Comparison of ENCODE assay signal across 15 cellular contexts in genomic region chr9:4292781-4293180, GRCh38. TPM values are rescaled to one million over a fixed set of nuclear protein-coding genes. Genes with fewer than 3 reads are reported as not detected.
A peak's percentile ranks its signal among the peaks of the same experiment; 100 is the strongest.
DNase-seq lines count a peak whose midpoint lies in the region; ATAC-seq and TF ChIP-seq lines count a peak whose summit lies in the region.
"Had no signal": no experiment of that assay in that cellular context is flagged by ENCODE, and none has a peak within 500 bp of the region (broad histone marks: within the 10 kb centered on the region; RNA-seq: fewer than 3 reads in every experiment).

No MANE protein-coding gene starts in this region.

- DNase-seq in CD14-positive monocyte (ENCODE audit: low spot score): no peak
- DNase-seq in SJCRH30: peak in 1 of 2 experiments; percentile 7
- DNase-seq in fibroblast of gingiva (ENCODE audit: low read depth): peak; percentile 7
- DNase-seq in osteocyte (ENCODE audit: extremely low spot score, unreplicated experiment): no peak
- no peak for DNase-seq in activated naive CD8-positive, alpha-beta T cell treated with anti-CD3 and anti-CD28 coated beads, Interleukin-2, amount 50 U/mL, for 24 hours
- DNase-seq in Kasumi-1 (lab: John Stamatoyannopoulos, UW): no peak
- DNase-seq in activated naive CD4-positive, alpha-beta T cell treated with Interleukin-2 at 50 U/mL for 16 hours: no peak
- DNase-seq: activated T-cell treated with anti-CD3 and anti-CD28 coated beads, Interleukin-2, amount 50 U/mL, for 4 hours; AML-193; GF-D8; NCI-H1105 treated with DMSO at 0.1 percent for 48 hours; NCI-H82 had no signal

- intact Hi-C loops in CD14-positive monocyte (cut with micrococcal nuclease): no loop called here

- H3K36me3 ChIP-seq in SJCRH30: no peaks in the 10 kb centered on the region

- H3K27me3 Mint-ChIP-seq in CD14-positive monocyte (ENCODE audit: low read depth in 3 of 3) (peaks cover 12 to 17% (median 14%) of the 10 kb centered on the region in 3 donors), osteocyte (ENCODE audit: unreplicated experiment) (no peaks in the 10 kb centered on the region)
- H3K27me3 Mint-ChIP-seq in activated naive CD8-positive, alpha-beta T cell treated with anti-CD3 and anti-CD28 coated beads, Interleukin-2, amount 50 U/mL, for 24 hours: peaks cover 9% of the 10 kb centered on the region

- no peak for ATAC-seq in GM21619 (IDR thresholded peaks at IDR 0.05; ENCODE audit: unreplicated experiment)
- no peak for ATAC-seq in activated naive CD8-positive, alpha-beta T cell treated with anti-CD3 and anti-CD28 coated beads, Interleukin-2, amount 50 U/mL, for 24 hours
- ATAC-seq: activated CD4-positive, CD25-positive, alpha-beta regulatory T cell treated with anti-CD3 and anti-CD28 coated beads, Interleukin-2, amount 50 U/mL, for 24 hours; activated T-cell treated with anti-CD3 and anti-CD28 coated beads, Interleukin-2, amount 50 U/mL, for 4 hours had no signal

- peaks cover 20% of the 10 kb centered on the region for H3K4me1 ChIP-seq in SJCRH30

- no peaks in the 10 kb centered on the region for H3K27me3 ChIP-seq in SJCRH30

- H3K9me3 Mint-ChIP-seq in CD14-positive monocyte: peaks cover 0 to 2% (median 0%) of the 10 kb centered on the region in 7 donors
- no peaks in the 10 kb centered on the region for H3K9me3 Mint-ChIP-seq in osteocyte (ENCODE audit: unreplicated experiment)
- no peaks in the 10 kb centered on the region for H3K9me3 Mint-ChIP-seq in activated naive CD8-positive, alpha-beta T cell treated with anti-CD3 and anti-CD28 coated beads, Interleukin-2, amount 50 U/mL, for 24 hours
- H3K9me3 Mint-ChIP-seq: activated T-cell treated with anti-CD3 and anti-CD28 coated beads, Interleukin-2, amount 50 U/mL, for 4 hours; memory B cell had no signal

- no peaks in the 10 kb centered on the region for H3K9me3 ChIP-seq in SJCRH30 (replicated peaks)

- no peak for TF ChIP-seq CTCF in CD14-positive monocyte (IDR thresholded peaks at IDR 0.05)
- no peak for TF ChIP-seq CTCF in osteocyte (IDR thresholded peaks at IDR 0.05)

- H3K4me1 Mint-ChIP-seq in CD14-positive monocyte (peaks cover 32% of the 10 kb centered on the region), osteocyte (ENCODE audit: unreplicated experiment) (peaks cover 83% of the 10 kb centered on the region)
- peaks cover 48% of the 10 kb centered on the region for H3K4me1 Mint-ChIP-seq in activated naive CD8-positive, alpha-beta T cell treated with anti-CD3 and anti-CD28 coated beads, Interleukin-2, amount 50 U/mL, for 24 hours

- no peak overlapping the region for H3K4me3 ChIP-seq in SJCRH30

- H3K4me3 Mint-ChIP-seq in CD14-positive monocyte (no peak overlapping the region), osteocyte (ENCODE audit: unreplicated experiment) (peak overlapping the region; percentile 5)
- H3K4me3 Mint-ChIP-seq in activated naive CD8-positive, alpha-beta T cell treated with anti-CD3 and anti-CD28 coated beads, Interleukin-2, amount 50 U/mL, for 24 hours: no peak overlapping the region
- H3K4me3 Mint-ChIP-seq: activated T-cell treated with anti-CD3 and anti-CD28 coated beads, Interleukin-2, amount 50 U/mL, for 4 hours; memory B cell had no signal

- peak overlapping the region in 4 of 7 donors; percentile 18 to 78 (median 38) for H3K27ac Mint-ChIP-seq in CD14-positive monocyte
- H3K27ac Mint-ChIP-seq in osteocyte (ENCODE audit: unreplicated experiment): peak overlapping the region; percentile 98
- H3K27ac Mint-ChIP-seq in activated naive CD8-positive, alpha-beta T cell treated with anti-CD3 and anti-CD28 coated beads, Interleukin-2, amount 50 U/mL, for 24 hours: no peak overlapping the region
- H3K27ac Mint-ChIP-seq: memory B cell had no signal

- H3K36me3 Mint-ChIP-seq in CD14-positive monocyte (no peaks in the 10 kb centered on the region), osteocyte (ENCODE audit: unreplicated experiment) (no peaks in the 10 kb centered on the region)
- no peaks in the 10 kb centered on the region for H3K36me3 Mint-ChIP-seq in activated naive CD8-positive, alpha-beta T cell treated with anti-CD3 and anti-CD28 coated beads, Interleukin-2, amount 50 U/mL, for 24 hours (ENCODE audit: low read depth)
- H3K36me3 Mint-ChIP-seq: memory B cell had no signal

- peak overlapping the region; percentile 84 for H3K27ac ChIP-seq in SJCRH30

RNA-seq across cellular contexts. Expression of gene GLIS3, which starts 7.1 kb away (rescaled TPM):
- not detected for polyA plus RNA-seq in CD14-positive monocyte
- total RNA-seq in SJCRH30 (2014; rRNA removed; shearing (Covaris generic)): 6.7 and 7.1 TPM in 2 replicates
- 27.1 and 30.5 TPM in 2 replicates for total RNA-seq in osteocyte
